Comparison of ENCODE assay signal across 8 cellular contexts in the genomic region with DNA sequence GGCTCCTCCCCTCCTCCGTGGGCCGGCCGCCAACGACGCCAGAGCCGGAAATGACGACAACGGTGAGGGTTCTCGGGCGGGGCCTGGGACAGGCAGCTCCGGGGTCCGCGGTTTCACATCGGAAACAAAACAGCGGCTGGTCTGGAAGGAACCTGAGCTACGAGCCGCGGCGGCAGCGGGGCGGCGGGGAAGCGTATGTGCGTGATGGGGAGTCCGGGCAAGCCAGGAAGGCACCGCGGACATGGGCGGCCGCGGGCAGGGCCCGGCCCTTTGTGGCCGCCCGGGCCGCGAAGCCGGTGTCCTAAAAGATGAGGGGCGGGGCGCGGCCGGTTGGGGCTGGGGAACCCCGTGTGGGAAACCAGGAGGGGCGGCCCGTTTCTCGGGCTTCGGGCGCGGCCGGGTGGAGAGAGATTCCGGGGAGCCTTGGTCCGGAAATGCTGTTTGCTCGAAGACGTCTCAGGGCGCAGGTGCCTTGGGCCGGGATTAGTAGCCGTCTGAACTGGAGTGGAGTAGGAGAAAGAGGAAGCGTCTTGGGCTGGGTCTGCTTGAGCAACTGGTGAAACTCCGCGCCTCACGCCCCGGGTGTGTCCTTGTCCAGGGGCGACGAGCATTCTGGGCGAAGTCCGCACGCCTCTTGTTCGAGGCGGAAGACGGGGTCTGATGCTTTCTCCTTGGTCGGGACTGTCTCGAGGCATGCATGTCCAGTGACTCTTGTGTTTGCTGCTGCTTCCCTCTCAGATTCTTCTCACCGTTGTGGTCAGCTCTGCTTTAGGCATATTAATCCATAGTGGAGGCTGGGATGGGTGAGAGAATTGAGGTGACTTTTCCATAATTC. TPM values are rescaled to one million over a fixed set of nuclear protein-coding genes. Genes with fewer than 3 reads are reported as not detected.
DNase-seq lines count a peak whose midpoint lies in the region; ATAC-seq and TF ChIP-seq lines count a peak whose summit lies in the region.

Gene PSEN1, plus strand, starts transcription at position 121 of the 835 bp plus-strand sequence. CDS start 11,513 bp downstream, outside the sequence.

- peak within 1 kb of the TSS; percentile 65 for H3K14ac ChIP-seq in IMR-90 (replicated peaks; ENCODE audit: low read depth, low read length)

- H3K18ac ChIP-seq in IMR-90 (ENCODE audit: low read depth, low read length), result peak within 1 kb of the TSS; percentile 6; the same call in 1 of the 2 replicates

- H3K9ac ChIP-seq in IMR-90 (ENCODE audit: low read depth, low read length), result peak within 1 kb of the TSS; percentile 70

- peak within 1 kb of the TSS; percentile 89 for H3K23ac ChIP-seq in IMR-90 (ENCODE audit: low read depth, low read length)

- H3K4me1 ChIP-seq in IMR-90 (ENCODE audit: control insufficient read depth, insufficient read depth, low read length) (peaks cover 4% of the 10 kb centered on the region), mononuclear cell (ENCODE audit: insufficient read depth, low read length) (peaks cover 28% of the 10 kb centered on the region)

- H2AFZ ChIP-seq in IMR-90 (replicated peaks; ENCODE audit: low read length, poor library complexity), result peak within 1 kb of the TSS; percentile 90

- no peaks in the 10 kb centered on the region for H3K36me3 ChIP-seq in IMR-90 (ENCODE audit: control insufficient read depth, insufficient read depth, low read length)

- H3K4ac ChIP-seq in IMR-90 (ENCODE audit: low read depth, low read length), result peak within 1 kb of the TSS; percentile 70

- DNase-seq in DMS 273 treated with DMSO at 0.1 percent for 48 hours (lab: John Stamatoyannopoulos, UW) (peak; percentile 46), IMR-90 (peak; percentile 88), OCI-M2 (lab: John Stamatoyannopoulos, UW; ENCODE audit: unreplicated experiment) (peak; percentile 62), activated T-cell treated with anti-CD3 and anti-CD28 coated beads for 4 hours (peak; percentile 100), epidermal melanocyte (ENCODE audit: insufficient read length, low spot score) (peak; percentile 92)
- DNase-seq in stimulated activated CD8-positive, alpha-beta memory T cell treated with anti-CD3 and anti-CD28 coated beads, Interleukin-2, amount 100 ng/mL, for 48 hours (ENCODE audit: low read depth in 2 of 2), result peak; percentile 99 to 100

- H3K9me1 ChIP-seq in IMR-90 (ENCODE audit: insufficient read depth, low read length), result peaks cover 7% of the 10 kb centered on the region; the same call in 1 of the 2 replicates

- peaks cover 13% of the 10 kb centered on the region for H4K20me1 ChIP-seq in IMR-90 (ENCODE audit: insufficient read depth, low read length)

- H2BK20ac ChIP-seq in IMR-90 (ENCODE audit: low read depth, low read length), result no peak within 1 kb of the TSS

- intact Hi-C loops in IMR-90 (cut with micrococcal nuclease), result no loop called here

- in situ Hi-C loops in IMR-90 (cut with MboI; ENCODE audit: low sequenced_read_pairs), result no loop called here

- no TSS peak for BruUV-seq in IMR-90 (replicated peaks; lab: Mats Ljungman, UMichigan)

- peak within 1 kb of the TSS; percentile 35 for H2BK5ac ChIP-seq in IMR-90 (ENCODE audit: low read depth, low read length, poor library complexity, severe bottlenecking)

- 1% methylated on average over 47 of the region's 71 CpGs; no CpG with 5 or more reads in 1 of the 2 experiments for WGBS in IMR-90 (ENCODE audit: extremely low coverage in 2 of 2, insufficient read length in 1 of 2), 2 experiments

- H3K4me2 ChIP-seq in IMR-90 (ENCODE audit: low read depth, low read length), result peak within 1 kb of the TSS; percentile 93

- peak within 1 kb of the TSS; percentile 92 for H2AK9ac ChIP-seq in IMR-90 (replicated peaks; ENCODE audit: low read depth, low read length, poor library complexity)

- peak within 1 kb of the TSS; percentile 56 for H4K91ac ChIP-seq in IMR-90 (ENCODE audit: insufficient read depth, low read depth, low read length)

- no peak for TF ChIP-seq CTCF in IMR-90 (conservative IDR thresholded peaks at IDR 0.05; ENCODE audit: low read depth, low read length)

- POLR2A ChIA-PET in IMR-90 (lab: Charles Lee; ENCODE audit: unreplicated experiment), result interaction anchor here (0.6 kb wide), 1 partner anchor 136 kb away, joined by 3 read pairs; no protein-coding TSS in a partner anchor

- peak within 1 kb of the TSS; percentile 16; the same call in 1 of the 2 replicates for H2BK120ac ChIP-seq in IMR-90 (ENCODE audit: low read depth, low read length)

- H3K56ac ChIP-seq in IMR-90 (ENCODE audit: extremely low read depth, insufficient read depth, low read length), result peak within 1 kb of the TSS; percentile 42

- H3K4me3 ChIP-seq in IMR-90 (ENCODE audit: insufficient read depth, low read depth, low read length) (peak within 1 kb of the TSS; percentile 68), mononuclear cell (ENCODE audit: low read length) (peak within 1 kb of the TSS; percentile 90)

- no peaks in the 10 kb centered on the region for H3K9me3 ChIP-seq in IMR-90 (ENCODE audit: control insufficient read depth, insufficient read depth, low read length)
- H3K9me3 ChIP-seq in mononuclear cell (ENCODE audit: low read depth, low read length), result no peaks in the 10 kb centered on the region

- no peak for TF ChIP-seq RAD21 in IMR-90 (IDR thresholded peaks at IDR 0.05; ENCODE audit: low read length)

- no peaks in the 10 kb centered on the region for H3K27me3 ChIP-seq in IMR-90 (ENCODE audit: control insufficient read depth, insufficient read depth, low read length)
- no peaks in the 10 kb centered on the region for H3K27me3 ChIP-seq in mononuclear cell (ENCODE audit: insufficient read depth, low read length)

- no peak within 1 kb of the TSS for H2BK15ac ChIP-seq in IMR-90 (ENCODE audit: low read depth, low read length)

- peak; percentile 96 for TF ChIP-seq POLR2A in IMR-90 (IDR thresholded peaks at IDR 0.05; ENCODE audit: low read depth, low read length)

- CTCF ChIA-PET in IMR-90 (lab: Yijun Ruan, JAX), result no interaction called here

- H4K8ac ChIP-seq in IMR-90 (ENCODE audit: low read depth in 2 of 2, low read length in 2 of 2), result peak within 1 kb of the TSS; percentile 81 to 88

- H3K27ac ChIP-seq in IMR-90 (ENCODE audit: insufficient read depth, low read length), result peak within 1 kb of the TSS; percentile 53

- H2AK5ac ChIP-seq in IMR-90 (ENCODE audit: low read depth, low read length), result peak within 1 kb of the TSS; percentile 72

- H3K79me1 ChIP-seq in IMR-90 (ENCODE audit: low read depth in 1 of 2, low read length in 2 of 2), result peaks cover 0 to 27% of the 10 kb centered on the region in 2 experiments; a peak in 2 of 4 replicates

- ATAC-seq in GM21528 (IDR thresholded peaks at IDR 0.05; ENCODE audit: low FRiP score, unreplicated experiment) (peak; percentile 86), IMR-90 (ENCODE audit: low read depth) (peak; percentile 93)

- dilution Hi-C loops in IMR-90 (cut with HindIII; ENCODE audit: low sequenced_read_pairs, unreplicated experiment), result no loop called here

- peak within 1 kb of the TSS; percentile 27 for H4K5ac ChIP-seq in IMR-90 (ENCODE audit: low read depth, low read length)

TF ChIP-seq in IMR-90, 13 proteins besides CTCF, POLR2A, EP300 and RAD21:
- TF ChIP-seq RCOR1 (IDR thresholded peaks at IDR 0.05; ENCODE audit: insufficient replicate concordance, low read length), result no peak
- TF ChIP-seq MXI1 (IDR thresholded peaks at IDR 0.05; ENCODE audit: borderline replicate concordance, low read depth, low read length), result peak; percentile 17; the same call in 1 of the 2 replicates
- TF ChIP-seq CHD1 (IDR thresholded peaks at IDR 0.05; ENCODE audit: low read depth, low read length), result 0 out of 2 replicates have a peak, but pooled peaks have one; percentile 86
- peak; percentile 67; the same call in 1 of the 2 replicates for TF ChIP-seq MAZ (IDR thresholded peaks at IDR 0.05; ENCODE audit: borderline replicate concordance, low read depth, low read length)
- TF ChIP-seq, protein P1, sequence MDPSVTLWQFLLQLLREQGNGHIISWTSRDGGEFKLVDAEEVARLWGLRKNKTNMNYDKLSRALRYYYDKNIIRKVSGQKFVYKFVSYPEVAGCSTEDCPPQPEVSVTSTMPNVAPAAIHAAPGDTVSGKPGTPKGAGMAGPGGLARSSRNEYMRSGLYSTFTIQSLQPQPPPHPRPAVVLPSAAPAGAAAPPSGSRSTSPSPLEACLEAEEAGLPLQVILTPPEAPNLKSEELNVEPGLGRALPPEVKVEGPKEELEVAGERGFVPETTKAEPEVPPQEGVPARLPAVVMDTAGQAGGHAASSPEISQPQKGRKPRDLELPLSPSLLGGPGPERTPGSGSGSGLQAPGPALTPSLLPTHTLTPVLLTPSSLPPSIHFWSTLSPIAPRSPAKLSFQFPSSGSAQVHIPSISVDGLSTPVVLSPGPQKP (IDR thresholded peaks at IDR 0.05; ENCODE audit: borderline replicate concordance, low read depth, low read length), result no peak
- no peak for TF ChIP-seq MAFK (IDR thresholded peaks at IDR 0.05; ENCODE audit: low read depth, low read length)
- TF ChIP-seq FOS (IDR thresholded peaks at IDR 0.05; ENCODE audit: low read depth, low read length), result no peak
- TF ChIP-seq NFE2L2 (IDR thresholded peaks at IDR 0.05; ENCODE audit: low read depth, low read length), result no peak
- no peak for TF ChIP-seq RFX5 (IDR thresholded peaks at IDR 0.05; ENCODE audit: low read depth, low read length)
- no peak for TF ChIP-seq SMC3 (IDR thresholded peaks at IDR 0.05; ENCODE audit: low read depth, low read length)
- TF ChIP-seq USF2 (IDR thresholded peaks at IDR 0.05; ENCODE audit: low read depth, low read length), result no peak
- TF ChIP-seq BHLHE40 (IDR thresholded peaks at IDR 0.05; ENCODE audit: low read depth, low read length), result no peak
- TF ChIP-seq CEBPB (IDR thresholded peaks at IDR 0.05; ENCODE audit: low read depth, low read length), result 0 out of 2 replicates have a peak, but pooled peaks have one; percentile 43

RNA-seq across cellular contexts. Expression of gene PSEN1, which starts in this region (rescaled TPM):
- total RNA-seq in IMR-90 (2012; rRNA removed) (62.7 and 66.4 TPM in 2 replicates), mononuclear cell (45.4 TPM)
- polyA plus RNA-seq in IMR-90 (2012; rRNA removed), result 11.7 and 14.8 TPM in 2 replicates
- polyA plus RNA-seq in IMR-90 (2012; cell fraction: cytosol; rRNA removed), result 6.3 and 13.4 TPM in 2 replicates
- polyA plus RNA-seq in IMR-90 (2012; cell fraction: nucleus; rRNA removed; ENCODE audit: low replicate concordance), result 4.9 and 18.8 TPM in 2 replicates

Comparison
In these comparisons a context has a peak if more than half of its experiments do, and no peak if none do; other contexts are left out.
1. Peak in every context shown above with its lines: DNase-seq, ATAC-seq, H3K4me3 ChIP-seq and H3K27ac ChIP-seq.
2. DNase-seq: peak in every context shown above with its lines; median percentile 100 in activated T-cell treated with anti-CD3 and anti-CD28 coated beads for 4 hours; 100 in stimulated activated CD8-positive, alpha-beta memory T cell treated with anti-CD3 and anti-CD28 coated beads, Interleukin-2, amount 100 ng/mL, for 48 hours; 92 in epidermal melanocyte; 88 in IMR-90; 62 in OCI-M2; 46 in DMS 273 treated with DMSO at 0.1 percent for 48 hours.